Comparison of ENCODE assay signal across 6 cellular contexts in genomic region chr22:41637623-41638022, GRCh38. TPM values are rescaled to one million over a fixed set of nuclear protein-coding genes. Genes with fewer than 3 reads are reported as not detected.
DNase-seq lines count a peak whose midpoint lies in the region; ATAC-seq, FAIRE-seq and TF ChIP-seq lines count a peak whose summit lies in the region.
"Not testable (repeated sequence)": the region's sequence is repeated elsewhere in the genome, so short reads cannot be mapped to it uniquely, and the experiment has no call there.

No MANE protein-coding gene starts in this region.

- ATAC-seq in A549: not testable (repeated sequence)
- ATAC-seq in left lung (peak; percentile 64), lung (ENCODE audit: insufficient read depth, low FRiP score) (peak; percentile 54)

- H3K4me2 ChIP-seq in A549: peak overlapping the region; percentile 54

- TF ChIP-seq EP300 in A549 (IDR thresholded peaks at IDR 0.05): not testable (repeated sequence)

- POLR2A ChIA-PET in A549 (lab: Yijun Ruan, JAX): not testable (repeated sequence)
- POLR2A ChIA-PET in HEK293 (lab: Yijun Ruan, JAX): interaction anchor here (0.5 to 3.2 kb wide), 2 partner anchors 13 to 16 kb away, joined by 7 to 12 read pairs; partner anchors contain the start of genes DESI1 and XRCC6

- peaks cover 95 to 99% of the 10 kb centered on the region in 2 experiments for H3K36me3 ChIP-seq in HEK293 (ENCODE audit: control insufficient read depth in 2 of 2, insufficient read depth in 1 of 2, low read length in 2 of 2)
- H3K36me3 ChIP-seq in left lung: peaks cover 2 to 100% of the 10 kb centered on the region in 2 donors
- peaks cover 29 to 32% of the 10 kb centered on the region in 2 donors for H3K36me3 ChIP-seq in lung (ENCODE audit: control insufficient read depth in 2 of 2, insufficient read depth in 2 of 2, low read length in 2 of 2)
- H3K36me3 ChIP-seq in spleen: peaks cover 5 to 100% (median 90%) of the 10 kb centered on the region in 6 donors

- not testable (repeated sequence) for TF ChIP-seq CTCF in A549 (IDR thresholded peaks at IDR 0.05); HEK293 (tag by site-specific recombination; IDR thresholded peaks at IDR 0.05); coronary artery (IDR thresholded peaks at IDR 0.05); left lung (IDR thresholded peaks at IDR 0.05); lung (IDR thresholded peaks at IDR 0.05; ENCODE audit: control extremely low read depth, extremely low read depth); spleen (IDR thresholded peaks at IDR 0.05 in 8 of 11, conservative IDR thresholded peaks at IDR 0.05 in 3 of 11)

- TF ChIP-seq RAD21 in A549 (conservative IDR thresholded peaks at IDR 0.05 in 1 of 2, IDR thresholded peaks at IDR 0.05 in 1 of 2): not testable (repeated sequence)

- not testable (repeated sequence) for H3K4me3 ChIP-seq in A549; HEK293 (ENCODE audit: low read depth, low read length); coronary artery; left lung; lung; spleen

- H3K27ac ChIP-seq in A549 (peak overlapping the region; percentile 54 to 58), left lung (peak overlapping the region; percentile 43 to 53), lung (ENCODE audit: low read depth in 1 of 2, low read length in 1 of 2) (peak overlapping the region in 1 of 2 donors; percentile 58)
- H3K27ac ChIP-seq in HEK293 (ENCODE audit: extremely low read depth, low read depth, low read length); coronary artery; spleen: not testable (repeated sequence)

- H3K4me1 ChIP-seq in A549: peaks cover 37% of the 10 kb centered on the region
- not testable (repeated sequence) for H3K4me1 ChIP-seq in HEK293 (ENCODE audit: control insufficient read depth, insufficient read depth, low read length); left lung; lung (ENCODE audit: control insufficient read depth in 2 of 2, insufficient read depth in 2 of 2, low read length in 2 of 2); spleen

- not testable (repeated sequence) for DNase-seq in A549 (ENCODE audit: low read depth in 1 of 2, low spot score in 1 of 2)
- peak; percentile 70 for DNase-seq in coronary artery (ENCODE audit: low spot score)
- peak; percentile 40 to 79 for DNase-seq in left lung
- DNase-seq in lung (ENCODE audit: low spot score): peak; percentile 32
- DNase-seq in spleen: peak; percentile 54

- not testable (repeated sequence) for H3K27me3 ChIP-seq in left lung; lung (ENCODE audit: control insufficient read depth, insufficient read depth); spleen (replicated peaks in 1 of 7)

- 100% methylated on average over 3 of the region's 8 CpGs for WGBS in A549 (ENCODE audit: missing lambda C conversion rate)
- WGBS in lung, 2 donors: 89 to 95% methylated on average over 8 of the region's 8 CpGs
- 96 to 99% (median 97%) methylated on average over 8 of the region's 8 CpGs for WGBS in spleen, 5 donors

- not testable (repeated sequence) for H3K9me3 ChIP-seq in A549; HEK293 (ENCODE audit: control insufficient read depth, insufficient read depth, low read depth, low read length); left lung; lung (ENCODE audit: control insufficient read depth in 2 of 2, insufficient read depth in 1 of 2, low read length in 1 of 2); spleen

- CTCF ChIA-PET in A549 (lab: Yijun Ruan, JAX): interaction anchor here (0.8 to 2.6 kb wide), 4 partner anchors 17 to 40 kb away, joined by 3 to 11 read pairs (median 4); no protein-coding TSS in a partner anchor
- CTCF ChIA-PET in HEK293 (lab: Yijun Ruan, JAX): interaction anchor here (0.7 kb wide), 1 partner anchor 15 kb away, joined by 3 read pairs; no protein-coding TSS in a partner anchor

- FAIRE-seq in A549 (lab: Jason Lieb, UNC): not testable (repeated sequence)

- intact Hi-C loops in left lung (cut with DNase I); spleen (cut with DNase I; ENCODE audit: low total_unique reads): not testable (repeated sequence)

- TF ChIP-seq POLR2A in A549 (IDR thresholded peaks at IDR 0.05; ENCODE audit: low read length); spleen (IDR thresholded peaks at IDR 0.05): not testable (repeated sequence)

TF ChIP-seq in HEK293, 187 proteins besides CTCF, POLR2A, EP300 and RAD21:
- TF ChIP-seq SCRT2 (tag by site-specific recombination; IDR thresholded peaks at IDR 0.05): peak; percentile 26; the same call in 1 of the 2 replicates

RNA-seq across cellular contexts. Expression of gene XRCC6, which starts 16.5 kb away (rescaled TPM):
- 139 and 189 TPM in 2 replicates for polyA plus RNA-seq in A549 (2011; rRNA removed)
- 121 and 126 TPM in 2 replicates for polyA plus RNA-seq in A549 (2012; cell fraction: cytosol; rRNA removed)
- polyA plus RNA-seq in A549 (2012; cell fraction: nucleus; rRNA removed): 84.5 and 142 TPM in 2 replicates
- 556 to 624 TPM (median 577 TPM) in 3 replicates for polyA plus RNA-seq in A549 (2017; fragmentation: RNase III; extraction: RNeasy Plus Mini Kit Qiagen cat#74134 plus additional on column Dnase treatment)
- 119 and 140 TPM in 2 replicates for polyA minus RNA-seq in A549 (2011; rRNA and poly(A)+ RNA removed)
- 100 to 1,000 TPM; 176 to 214 TPM for total RNA-seq in left lung
- total RNA-seq in lung: 100 to 1,000 TPM; 200 to 235 TPM
- 100 to 1,000 TPM; 149 to 189 TPM for polyA plus RNA-seq in lung
- 100 to 1,000 TPM; 122 to 183 (median 156) TPM for total RNA-seq in spleen
- 100 to 1,000 TPM in 2 of 3 donors, 10 to 100 TPM in 1; 93.6 to 129 (median 128) TPM for polyA plus RNA-seq in spleen

RNA-seq across cellular contexts. Expression of gene DESI1, which starts 16.8 kb away (rescaled TPM):
- polyA plus RNA-seq in A549 (2011; rRNA removed) (19.4 and 22.7 TPM in 2 replicates), A549 (2017; fragmentation: RNase III; extraction: RNeasy Plus Mini Kit Qiagen cat#74134 plus additional on column Dnase treatment) (13.9 to 17.1 TPM (median 14.9 TPM) in 3 replicates), lung (10 to 100 TPM; 21.1 to 40.0 TPM), spleen (10 to 100 TPM in 1 of 3 donors, 1 to 10 TPM in 2; 8.1 to 13.5 (median 9.8) TPM)
- 10.0 and 14.7 TPM in 2 replicates for polyA plus RNA-seq in A549 (2012; cell fraction: cytosol; rRNA removed)
- 16.4 and 20.8 TPM in 2 replicates for polyA plus RNA-seq in A549 (2012; cell fraction: nucleus; rRNA removed)
- 24.7 and 24.9 TPM in 2 replicates for polyA minus RNA-seq in A549 (2011; rRNA and poly(A)+ RNA removed)
- total RNA-seq in left lung (10 to 100 TPM; 27.2 to 42.9 TPM), lung (10 to 100 TPM; 13.6 to 42.7 TPM), spleen (10 to 100 TPM; 17.5 to 29.8 (median 24.5) TPM)

RNA-seq across cellular contexts. Expression of gene PMM1, which starts 48.0 kb away (rescaled TPM):
- polyA plus RNA-seq in A549 (2011; rRNA removed): 26.2 and 28.7 TPM in 2 replicates
- polyA plus RNA-seq in A549 (2012; cell fraction: cytosol; rRNA removed): 35.3 and 38.7 TPM in 2 replicates
- polyA plus RNA-seq in A549 (2012; cell fraction: nucleus; rRNA removed): 55.2 and 65.3 TPM in 2 replicates
- 21.3 to 25.1 TPM (median 23.5 TPM) in 3 replicates for polyA plus RNA-seq in A549 (2017; fragmentation: RNase III; extraction: RNeasy Plus Mini Kit Qiagen cat#74134 plus additional on column Dnase treatment)
- 16.5 and 18.0 TPM in 2 replicates for polyA minus RNA-seq in A549 (2011; rRNA and poly(A)+ RNA removed)
- total RNA-seq in left lung: 10 to 100 TPM; 36.5 to 46.0 TPM
- 10 to 100 TPM; 23.0 to 62.2 TPM for total RNA-seq in lung
- 10 to 100 TPM; 32.7 to 55.3 TPM for polyA plus RNA-seq in lung
- 10 to 100 TPM; 15.1 to 25.0 (median 15.9) TPM for total RNA-seq in spleen
- 10 to 100 TPM; 18.9 to 20.2 (median 20.2) TPM for polyA plus RNA-seq in spleen

RNA-seq across cellular contexts. Expression of gene SNU13, which starts 51.0 kb away (rescaled TPM):
- polyA plus RNA-seq in A549 (2011; rRNA removed): 113 and 118 TPM in 2 replicates
- 288 and 346 TPM in 2 replicates for polyA plus RNA-seq in A549 (2012; cell fraction: cytosol; rRNA removed)
- polyA plus RNA-seq in A549 (2012; cell fraction: nucleus; rRNA removed): 105 and 164 TPM in 2 replicates
- polyA plus RNA-seq in A549 (2017; fragmentation: RNase III; extraction: RNeasy Plus Mini Kit Qiagen cat#74134 plus additional on column Dnase treatment): 92.2 to 102 TPM (median 94.7 TPM) in 3 replicates
- 87.3 and 123 TPM in 2 replicates for polyA minus RNA-seq in A549 (2011; rRNA and poly(A)+ RNA removed)
- 100 to 1,000 TPM; 112 to 126 TPM for total RNA-seq in left lung
- 100 to 1,000 TPM in 1 of 2 donors, 10 to 100 TPM in 1; 67.7 to 130 TPM for total RNA-seq in lung
- polyA plus RNA-seq in lung: 100 to 1,000 TPM; 139 to 206 TPM
- total RNA-seq in spleen: 100 to 1,000 TPM in 5 of 7 donors, 10 to 100 TPM in 2; 89.0 to 116 (median 106) TPM
- 100 to 1,000 TPM; 118 to 165 (median 161) TPM for polyA plus RNA-seq in spleen
